8 cellular contexts compared by ENCODE assay signal in the genomic region with DNA sequence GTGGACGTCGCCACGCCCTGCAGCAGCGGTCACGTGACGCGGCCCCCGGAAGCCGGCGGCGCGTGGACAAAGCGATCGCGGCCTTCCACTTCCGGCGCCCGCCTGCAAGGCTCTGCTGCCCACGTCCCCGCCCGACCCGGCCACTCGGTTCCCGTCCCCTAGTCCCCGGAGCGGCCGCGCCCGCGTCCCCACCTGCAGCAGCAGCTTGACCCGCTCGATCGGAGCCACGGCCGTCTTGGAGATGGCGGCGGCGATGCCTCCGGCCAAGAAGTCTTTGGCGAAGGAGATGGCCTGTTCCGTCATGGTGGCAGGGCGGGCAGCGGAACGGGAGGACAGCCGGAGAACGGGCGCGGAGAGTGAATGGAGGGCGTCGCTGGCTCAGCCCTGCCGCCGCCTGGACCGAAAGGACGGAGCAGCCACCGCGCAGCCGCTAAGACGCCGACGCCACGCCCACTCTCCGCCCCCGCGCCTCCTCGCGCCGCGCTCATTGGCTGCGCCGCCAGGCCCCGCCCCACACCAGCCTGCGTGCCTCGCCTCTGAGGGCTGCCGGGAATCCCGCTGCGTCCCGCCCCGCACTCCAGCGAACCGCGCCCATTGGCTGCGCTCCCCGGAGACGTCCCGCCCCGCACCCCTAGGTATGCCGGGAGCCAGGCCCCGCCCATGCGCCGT. TPM values are rescaled to one million over a fixed set of nuclear protein-coding genes. Genes with fewer than 3 reads are reported as not detected.
DNase-seq lines count a peak whose midpoint lies in the region; ATAC-seq and TF ChIP-seq lines count a peak whose summit lies in the region.

A gene (minus strand): TSS at position 407 of the 669 bp plus-strand sequence. CDS start 104 bp downstream, at position 303.

- no peaks in the 10 kb centered on the region for H3K27me3 Mint-ChIP-seq in activated naive CD8-positive, alpha-beta T cell treated with anti-CD3 and anti-CD28 coated beads, Interleukin-2, amount 10 ng/mL, durations not matched to agents 7 days and 5 days

- H3K4me1 ChIP-seq in rectal smooth muscle tissue (ENCODE audit: control insufficient read depth, insufficient read depth, low read length), result peaks cover 20% of the 10 kb centered on the region

- no peaks in the 10 kb centered on the region for H3K27me3 ChIP-seq in rectal smooth muscle tissue (ENCODE audit: control insufficient read depth, insufficient read depth, low read length)

- TF ChIP-seq CTCF in GM12865 (IDR thresholded peaks at IDR 0.05; ENCODE audit: insufficient read depth, low read depth, low read length, missing control alignments), result no peak

- peaks cover 32% of the 10 kb centered on the region for H3K36me3 ChIP-seq in rectal smooth muscle tissue (ENCODE audit: control insufficient read depth, insufficient read depth, low read length)

- ATAC-seq in HG02610 (IDR thresholded peaks at IDR 0.05; ENCODE audit: unreplicated experiment), result peak; percentile 92
- peak; percentile 95 for ATAC-seq in activated naive CD8-positive, alpha-beta T cell treated with anti-CD3 and anti-CD28 coated beads, Interleukin-2, amount 10 ng/mL, durations not matched to agents 7 days and 5 days (ENCODE audit: low read depth)
- peak; percentile 96 to 97 for ATAC-seq in left cardiac atrium

- peak within 1 kb of the TSS; percentile 100 for H3K9ac ChIP-seq in rectal smooth muscle tissue (ENCODE audit: low read length)

- peaks cover 32% of the 10 kb centered on the region for H3K4me1 Mint-ChIP-seq in activated naive CD8-positive, alpha-beta T cell treated with anti-CD3 and anti-CD28 coated beads, Interleukin-2, amount 10 ng/mL, durations not matched to agents 7 days and 5 days

- no peaks in the 10 kb centered on the region for H3K9me3 Mint-ChIP-seq in activated naive CD8-positive, alpha-beta T cell treated with anti-CD3 and anti-CD28 coated beads, Interleukin-2, amount 10 ng/mL, durations not matched to agents 7 days and 5 days

- DNase-seq in GM12865 (ENCODE audit: low read depth) (peak; percentile 97), left cardiac atrium (peak; percentile 99), SHP77 treated with DMSO at 0.1 percent for 48 hours (lab: John Stamatoyannopoulos, UW) (no peak), NCI-H82 treated with DMSO at 0.1 percent for 48 hours (lab: John Stamatoyannopoulos, UW; ENCODE audit: unreplicated experiment) (no peak)
- DNase-seq in activated naive CD8-positive, alpha-beta T cell treated with anti-CD3 and anti-CD28 coated beads, Interleukin-2, amount 10 ng/mL, durations not matched to agents 7 days and 5 days, result peak; percentile 100

- H3K4me3 ChIP-seq in GM12865 (ENCODE audit: low read depth, low read length) (peak within 1 kb of the TSS; percentile 96), rectal smooth muscle tissue (ENCODE audit: low read length) (peak within 1 kb of the TSS; percentile 78)

- H3K36me3 Mint-ChIP-seq in activated naive CD8-positive, alpha-beta T cell treated with anti-CD3 and anti-CD28 coated beads, Interleukin-2, amount 10 ng/mL, durations not matched to agents 7 days and 5 days, result peaks cover 30% of the 10 kb centered on the region

- peak within 1 kb of the TSS; percentile 95 for H3K27ac Mint-ChIP-seq in activated naive CD8-positive, alpha-beta T cell treated with anti-CD3 and anti-CD28 coated beads, Interleukin-2, amount 10 ng/mL, durations not matched to agents 7 days and 5 days

- POLR2A ChIA-PET in activated naive CD8-positive, alpha-beta T cell treated with anti-CD3 and anti-CD28 coated beads, Interleukin-2, amount 10 ng/mL, durations not matched to agents 7 days and 5 days (lab: Charles Lee), result no interaction called here

- H3K4me3 Mint-ChIP-seq in activated naive CD8-positive, alpha-beta T cell treated with anti-CD3 and anti-CD28 coated beads, Interleukin-2, amount 10 ng/mL, durations not matched to agents 7 days and 5 days, result peak within 1 kb of the TSS; percentile 94

- peak within 1 kb of the TSS; percentile 100 for H3K27ac ChIP-seq in rectal smooth muscle tissue (ENCODE audit: low read depth, low read length)

- intact Hi-C loops in left cardiac atrium (cut with DNase I), result loop anchor here in 1 of 2 donors (10.0 kb wide), 1 partner anchor 53 kb away; no protein-coding TSS in a partner anchor

TF ChIP-seq in PFSK-1, 5 proteins besides CTCF, POLR2A, EP300 and RAD21:
- TF ChIP-seq FOXP2 (optimal IDR thresholded peaks at IDR 0.05; ENCODE audit: borderline replicate concordance, extremely low read depth, extremely low read length, insufficient read depth) (no peak), SIN3A (IDR thresholded peaks at IDR 0.05; ENCODE audit: borderline replicate concordance, insufficient read depth, low read length) (peak; percentile 68; the same call in 1 of the 2 replicates), TAF1 (IDR thresholded peaks at IDR 0.05; ENCODE audit: borderline replicate concordance, insufficient read depth, low read length) (peak; percentile 84; the same call in 1 of the 2 replicates), POLR2AphosphoS5 (IDR thresholded peaks at IDR 0.05; ENCODE audit: low read depth, low read length) (peak; percentile 95)
- TF ChIP-seq, protein P1, sequence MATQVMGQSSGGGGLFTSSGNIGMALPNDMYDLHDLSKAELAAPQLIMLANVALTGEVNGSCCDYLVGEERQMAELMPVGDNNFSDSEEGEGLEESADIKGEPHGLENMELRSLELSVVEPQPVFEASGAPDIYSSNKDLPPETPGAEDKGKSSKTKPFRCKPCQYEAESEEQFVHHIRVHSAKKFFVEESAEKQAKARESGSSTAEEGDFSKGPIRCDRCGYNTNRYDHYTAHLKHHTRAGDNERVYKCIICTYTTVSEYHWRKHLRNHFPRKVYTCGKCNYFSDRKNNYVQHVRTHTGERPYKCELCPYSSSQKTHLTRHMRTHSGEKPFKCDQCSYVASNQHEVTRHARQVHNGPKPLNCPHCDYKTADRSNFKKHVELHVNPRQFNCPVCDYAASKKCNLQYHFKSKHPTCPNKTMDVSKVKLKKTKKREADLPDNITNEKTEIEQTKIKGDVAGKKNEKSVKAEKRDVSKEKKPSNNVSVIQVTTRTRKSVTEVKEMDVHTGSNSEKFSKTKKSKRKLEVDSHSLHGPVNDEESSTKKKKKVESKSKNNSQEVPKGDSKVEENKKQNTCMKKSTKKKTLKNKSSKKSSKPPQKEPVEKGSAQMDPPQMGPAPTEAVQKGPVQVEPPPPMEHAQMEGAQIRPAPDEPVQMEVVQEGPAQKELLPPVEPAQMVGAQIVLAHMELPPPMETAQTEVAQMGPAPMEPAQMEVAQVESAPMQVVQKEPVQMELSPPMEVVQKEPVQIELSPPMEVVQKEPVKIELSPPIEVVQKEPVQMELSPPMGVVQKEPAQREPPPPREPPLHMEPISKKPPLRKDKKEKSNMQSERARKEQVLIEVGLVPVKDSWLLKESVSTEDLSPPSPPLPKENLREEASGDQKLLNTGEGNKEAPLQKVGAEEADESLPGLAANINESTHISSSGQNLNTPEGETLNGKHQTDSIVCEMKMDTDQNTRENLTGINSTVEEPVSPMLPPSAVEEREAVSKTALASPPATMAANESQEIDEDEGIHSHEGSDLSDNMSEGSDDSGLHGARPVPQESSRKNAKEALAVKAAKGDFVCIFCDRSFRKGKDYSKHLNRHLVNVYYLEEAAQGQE (IDR thresholded peaks at IDR 0.05; ENCODE audit: insufficient read depth in 1 of 2, low read depth in 2 of 2, low read length in 2 of 2), result 0 out of 4 replicates have a peak, but pooled peaks of 1 of the 2 experiments have one; percentile 4

RNA-seq across cellular contexts. Expression of the gene that starts here (rescaled TPM):
- polyA plus RNA-seq in PFSK-1 (2012; ENCODE audit: insufficient read length, low read depth), result 4,040 TPM
- total RNA-seq in activated naive CD8-positive, alpha-beta T cell treated with anti-CD3 and anti-CD28 coated beads, Interleukin-2, amount 10 ng/mL, durations not matched to agents 7 days and 5 days, result 100 to 1,000 TPM; 235 to 241 TPM
- 100 to 1,000 TPM; 171 to 206 TPM for total RNA-seq in left cardiac atrium

Comparison
In these comparisons a context has a peak if more than half of its experiments do, and no peak if none do; other contexts are left out.
1. DNase-seq: peak in GM12865 (single experiment), activated naive CD8-positive, alpha-beta T cell treated with anti-CD3 and anti-CD28 coated beads, Interleukin-2, amount 10 ng/mL, durations not matched to agents 7 days and 5 days (single experiment) and left cardiac atrium (single experiment); none in SHP77 treated with DMSO at 0.1 percent for 48 hours (single experiment) and NCI-H82 treated with DMSO at 0.1 percent for 48 hours (single experiment).
2. Peak in every context shown above with its lines, with median percentiles within 50 percentile points of each other: ATAC-seq.